In the genomic region with DNA sequence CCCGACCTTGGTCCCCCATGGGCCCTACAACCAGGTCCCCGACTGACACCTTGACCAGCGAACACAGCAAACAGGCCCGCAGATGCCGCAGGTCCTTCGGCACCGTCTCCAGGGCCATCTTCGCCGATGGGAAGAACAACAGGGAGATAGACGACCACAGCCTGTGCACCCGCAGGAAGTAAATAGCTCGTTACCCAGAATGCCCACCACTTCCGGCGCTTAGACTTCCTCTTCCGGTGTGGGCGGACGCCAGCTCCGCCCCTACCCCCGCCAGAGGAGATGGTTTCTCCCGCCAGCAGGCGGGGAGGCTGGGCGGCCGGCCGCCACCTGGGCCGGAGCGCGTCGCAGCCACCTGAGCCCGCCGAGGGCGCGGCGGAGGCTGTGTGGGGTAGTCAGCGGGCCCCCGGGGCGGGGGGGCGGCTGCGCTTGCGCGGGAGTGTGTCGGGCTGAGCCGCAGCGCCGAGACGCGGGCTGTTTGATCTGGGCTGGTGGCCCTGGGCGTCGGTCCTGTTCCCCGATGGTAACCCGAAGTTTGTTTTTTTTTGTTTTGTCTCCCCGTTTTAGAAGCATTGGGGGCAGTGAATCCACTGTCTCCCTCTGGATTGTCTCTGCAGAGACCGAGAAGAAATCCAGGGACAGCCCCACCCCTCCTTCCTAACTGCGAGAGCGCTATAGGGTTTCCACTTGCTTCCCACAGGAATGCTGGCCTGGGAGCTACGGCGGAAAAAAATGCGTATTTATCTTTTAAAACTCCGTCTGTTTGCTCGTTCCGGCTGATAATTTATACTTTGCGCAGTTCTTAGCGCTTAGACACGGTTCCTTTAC, we compare ENCODE assay signal across 1 cellular context.
TF ChIP-seq lines count a peak whose summit lies in the region.

TSS of gene SUPT4H1 (minus strand) at position 184 of the 825 bp plus-strand sequence. CDS start at position 118, 66 bp downstream.

TF ChIP-seq in GM12878, 131 proteins besides CTCF, POLR2A, EP300 and RAD21 (continued from another document and continues in another):
- TF ChIP-seq ZBTB11 (CRISPR knock-in tag; IDR thresholded peaks at IDR 0.05) (no peak), TCF12 (IDR thresholded peaks at IDR 0.05; ENCODE audit: low read depth, low read length) (peak; percentile 92), RCOR1 (conservative IDR thresholded peaks at IDR 0.05; ENCODE audit: low read depth, low read length) (no peak), ESRRA (IDR thresholded peaks at IDR 0.05; ENCODE audit: low read length) (no peak), IRF5 (IDR thresholded peaks at IDR 0.05; ENCODE audit: borderline replicate concordance) (no peak), SUZ12 (IDR thresholded peaks at IDR 0.05; ENCODE audit: unreplicated experiment) (no peak), CEBPB (IDR thresholded peaks at IDR 0.05; ENCODE audit: borderline replicate concordance in 1 of 2, low read depth in 2 of 2, low read length in 2 of 2) (0 out of 4 replicates have a peak, but pooled peaks of 1 of the 2 experiments have one; percentile 37), POLR2AphosphoS5 (IDR thresholded peaks at IDR 0.05; ENCODE audit: low read length) (peak; percentile 87), LARP7 (IDR thresholded peaks at IDR 0.05) (peak; percentile 72), ZBTB4 (CRISPR knock-in tag; IDR thresholded peaks at IDR 0.05) (no peak), MEF2B (IDR thresholded peaks at IDR 0.05; ENCODE audit: partially characterized antibody, poor library complexity, severe bottlenecking) (no peak), ZNF24 (IDR thresholded peaks at IDR 0.05) (peak; percentile 57; the same call in 1 of the 2 replicates), POU2F2 (IDR thresholded peaks at IDR 0.05; ENCODE audit: borderline replicate concordance, low read depth, low read length) (peak; percentile 59; the same call in 1 of the 3 replicates), MYC (IDR thresholded peaks at IDR 0.05; ENCODE audit: insufficient read depth, insufficient read length, insufficient replicate concordance, low read length, severe bottlenecking) (peak; percentile 32), IRF4 (IDR thresholded peaks at IDR 0.05; ENCODE audit: low read depth, low read length) (no peak), IKZF1 (conservative IDR thresholded peaks at IDR 0.05) (peak; percentile 88), TAF1 (IDR thresholded peaks at IDR 0.05; ENCODE audit: borderline replicate concordance, low read depth, low read length) (peak; percentile 82; the same call in 1 of the 2 replicates), STAT1 (conservative IDR thresholded peaks at IDR 0.05) (no peak), KLF5 (IDR thresholded peaks at IDR 0.05; ENCODE audit: partially characterized antibody) (peak; percentile 97), IKZF2 (IDR thresholded peaks at IDR 0.05) (no peak), MTA2 (IDR thresholded peaks at IDR 0.05; ENCODE audit: low read depth) (peak; percentile 41; the same call in 1 of the 2 replicates), KDM1A (IDR thresholded peaks at IDR 0.05; ENCODE audit: borderline replicate concordance) (no peak), ZNF207 (IDR thresholded peaks at IDR 0.05; ENCODE audit: borderline replicate concordance) (peak; percentile 81; the same call in 1 of the 2 replicates), CEBPZ (IDR thresholded peaks at IDR 0.05; ENCODE audit: low read depth, low read length) (no peak), SMAD5 (IDR thresholded peaks at IDR 0.05; ENCODE audit: low read depth) (0 out of 2 replicates have a peak, but pooled peaks have one; percentile 13), CBX3 (IDR thresholded peaks at IDR 0.05; ENCODE audit: borderline replicate concordance, low read depth) (no peak), MYB (IDR thresholded peaks at IDR 0.05; ENCODE audit: borderline replicate concordance, low read depth, low read length) (no peak), ZBED1 (IDR thresholded peaks at IDR 0.05; ENCODE audit: borderline replicate concordance) (0 out of 2 replicates have a peak, but pooled peaks have one; percentile 25), BRCA1 (IDR thresholded peaks at IDR 0.05; ENCODE audit: low read depth, low read length) (no peak), SUPT20H (IDR thresholded peaks at IDR 0.05; ENCODE audit: borderline replicate concordance, control insufficient read depth, low read depth, low read length) (no peak), ATF7 (IDR thresholded peaks at IDR 0.05; ENCODE audit: low read depth) (peak; percentile 80), TCF7 (IDR thresholded peaks at IDR 0.05; ENCODE audit: borderline replicate concordance) (no peak), HDAC2 (IDR thresholded peaks at IDR 0.05) (no peak)
- TF ChIP-seq, protein P1, sequence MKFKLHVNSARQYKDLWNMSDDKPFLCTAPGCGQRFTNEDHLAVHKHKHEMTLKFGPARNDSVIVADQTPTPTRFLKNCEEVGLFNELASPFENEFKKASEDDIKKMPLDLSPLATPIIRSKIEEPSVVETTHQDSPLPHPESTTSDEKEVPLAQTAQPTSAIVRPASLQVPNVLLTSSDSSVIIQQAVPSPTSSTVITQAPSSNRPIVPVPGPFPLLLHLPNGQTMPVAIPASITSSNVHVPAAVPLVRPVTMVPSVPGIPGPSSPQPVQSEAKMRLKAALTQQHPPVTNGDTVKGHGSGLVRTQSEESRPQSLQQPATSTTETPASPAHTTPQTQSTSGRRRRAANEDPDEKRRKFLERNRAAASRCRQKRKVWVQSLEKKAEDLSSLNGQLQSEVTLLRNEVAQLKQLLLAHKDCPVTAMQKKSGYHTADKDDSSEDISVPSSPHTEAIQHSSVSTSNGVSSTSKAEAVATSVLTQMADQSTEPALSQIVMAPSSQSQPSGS (IDR thresholded peaks at IDR 0.05; ENCODE audit: low read length) = peak; percentile 44; the same call in 1 of the 2 replicates
- TF ChIP-seq, protein P2, sequence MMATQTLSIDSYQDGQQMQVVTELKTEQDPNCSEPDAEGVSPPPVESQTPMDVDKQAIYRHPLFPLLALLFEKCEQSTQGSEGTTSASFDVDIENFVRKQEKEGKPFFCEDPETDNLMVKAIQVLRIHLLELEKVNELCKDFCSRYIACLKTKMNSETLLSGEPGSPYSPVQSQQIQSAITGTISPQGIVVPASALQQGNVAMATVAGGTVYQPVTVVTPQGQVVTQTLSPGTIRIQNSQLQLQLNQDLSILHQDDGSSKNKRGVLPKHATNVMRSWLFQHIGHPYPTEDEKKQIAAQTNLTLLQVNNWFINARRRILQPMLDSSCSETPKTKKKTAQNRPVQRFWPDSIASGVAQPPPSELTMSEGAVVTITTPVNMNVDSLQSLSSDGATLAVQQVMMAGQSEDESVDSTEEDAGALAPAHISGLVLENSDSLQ (IDR thresholded peaks at IDR 0.05) = no peak
- TF ChIP-seq, protein P3, sequence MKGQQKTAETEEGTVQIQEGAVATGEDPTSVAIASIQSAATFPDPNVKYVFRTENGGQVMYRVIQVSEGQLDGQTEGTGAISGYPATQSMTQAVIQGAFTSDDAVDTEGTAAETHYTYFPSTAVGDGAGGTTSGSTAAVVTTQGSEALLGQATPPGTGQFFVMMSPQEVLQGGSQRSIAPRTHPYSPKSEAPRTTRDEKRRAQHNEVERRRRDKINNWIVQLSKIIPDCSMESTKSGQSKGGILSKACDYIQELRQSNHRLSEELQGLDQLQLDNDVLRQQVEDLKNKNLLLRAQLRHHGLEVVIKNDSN (IDR thresholded peaks at IDR 0.05; ENCODE audit: borderline replicate concordance, extremely low read length, insufficient read depth, low read depth, low read length) = no peak
- TF ChIP-seq, protein P4, sequence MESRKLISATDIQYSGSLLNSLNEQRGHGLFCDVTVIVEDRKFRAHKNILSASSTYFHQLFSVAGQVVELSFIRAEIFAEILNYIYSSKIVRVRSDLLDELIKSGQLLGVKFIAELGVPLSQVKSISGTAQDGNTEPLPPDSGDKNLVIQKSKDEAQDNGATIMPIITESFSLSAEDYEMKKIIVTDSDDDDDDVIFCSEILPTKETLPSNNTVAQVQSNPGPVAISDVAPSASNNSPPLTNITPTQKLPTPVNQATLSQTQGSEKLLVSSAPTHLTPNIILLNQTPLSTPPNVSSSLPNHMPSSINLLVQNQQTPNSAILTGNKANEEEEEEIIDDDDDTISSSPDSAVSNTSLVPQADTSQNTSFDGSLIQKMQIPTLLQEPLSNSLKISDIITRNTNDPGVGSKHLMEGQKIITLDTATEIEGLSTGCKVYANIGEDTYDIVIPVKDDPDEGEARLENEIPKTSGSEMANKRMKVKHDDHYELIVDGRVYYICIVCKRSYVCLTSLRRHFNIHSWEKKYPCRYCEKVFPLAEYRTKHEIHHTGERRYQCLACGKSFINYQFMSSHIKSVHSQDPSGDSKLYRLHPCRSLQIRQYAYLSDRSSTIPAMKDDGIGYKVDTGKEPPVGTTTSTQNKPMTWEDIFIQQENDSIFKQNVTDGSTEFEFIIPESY (IDR thresholded peaks at IDR 0.05) = no peak
